1 cellular context compared by ENCODE assay signal in the genomic region with DNA sequence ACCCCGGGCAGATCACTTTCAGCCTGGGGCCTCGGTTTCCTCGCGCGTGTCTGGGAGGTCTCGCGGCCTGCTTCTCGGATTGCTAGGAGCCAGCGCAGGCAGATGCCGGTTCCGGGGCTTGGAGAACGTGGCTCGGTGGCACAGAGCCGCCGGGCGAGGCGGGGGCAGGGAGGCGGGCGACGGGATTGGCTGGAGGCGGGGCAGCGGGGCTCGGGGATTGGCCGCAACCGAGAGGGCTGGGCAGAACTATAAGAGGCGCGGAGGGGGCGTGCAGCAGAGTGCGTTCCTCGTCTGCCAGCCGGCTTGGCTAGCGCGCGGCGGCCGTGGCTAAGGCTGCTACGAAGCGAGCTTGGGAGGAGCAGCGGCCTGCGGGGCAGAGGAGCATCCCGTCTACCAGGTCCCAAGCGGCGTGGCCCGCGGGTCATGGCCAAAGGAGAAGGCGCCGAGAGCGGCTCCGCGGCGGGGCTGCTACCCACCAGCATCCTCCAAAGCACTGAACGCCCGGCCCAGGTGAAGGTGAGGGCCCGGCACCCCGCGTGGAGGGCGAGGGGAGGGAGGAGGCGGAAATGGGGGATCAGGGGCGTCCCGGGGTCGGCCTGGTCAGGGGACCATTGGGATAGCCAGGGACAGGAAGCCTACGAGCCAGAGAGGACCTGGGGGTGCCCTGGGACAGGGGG.
TF ChIP-seq lines count a peak whose summit lies in the region.

MFSD2A (plus strand) TSS at position 276 of the 677 bp plus-strand sequence; CDS start at position 424, 148 bp downstream.

TF ChIP-seq in HEK293, 187 proteins besides CTCF, POLR2A, EP300 and RAD21 (continued from another document and continues in another):
- TF ChIP-seq, protein P1, sequence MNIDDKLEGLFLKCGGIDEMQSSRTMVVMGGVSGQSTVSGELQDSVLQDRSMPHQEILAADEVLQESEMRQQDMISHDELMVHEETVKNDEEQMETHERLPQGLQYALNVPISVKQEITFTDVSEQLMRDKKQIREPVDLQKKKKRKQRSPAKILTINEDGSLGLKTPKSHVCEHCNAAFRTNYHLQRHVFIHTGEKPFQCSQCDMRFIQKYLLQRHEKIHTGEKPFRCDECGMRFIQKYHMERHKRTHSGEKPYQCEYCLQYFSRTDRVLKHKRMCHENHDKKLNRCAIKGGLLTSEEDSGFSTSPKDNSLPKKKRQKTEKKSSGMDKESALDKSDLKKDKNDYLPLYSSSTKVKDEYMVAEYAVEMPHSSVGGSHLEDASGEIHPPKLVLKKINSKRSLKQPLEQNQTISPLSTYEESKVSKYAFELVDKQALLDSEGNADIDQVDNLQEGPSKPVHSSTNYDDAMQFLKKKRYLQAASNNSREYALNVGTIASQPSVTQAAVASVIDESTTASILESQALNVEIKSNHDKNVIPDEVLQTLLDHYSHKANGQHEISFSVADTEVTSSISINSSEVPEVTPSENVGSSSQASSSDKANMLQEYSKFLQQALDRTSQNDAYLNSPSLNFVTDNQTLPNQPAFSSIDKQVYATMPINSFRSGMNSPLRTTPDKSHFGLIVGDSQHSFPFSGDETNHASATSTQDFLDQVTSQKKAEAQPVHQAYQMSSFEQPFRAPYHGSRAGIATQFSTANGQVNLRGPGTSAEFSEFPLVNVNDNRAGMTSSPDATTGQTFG (tag by site-specific recombination; IDR thresholded peaks at IDR 0.05; ENCODE audit: borderline replicate concordance): no peak
- TF ChIP-seq, protein P2, sequence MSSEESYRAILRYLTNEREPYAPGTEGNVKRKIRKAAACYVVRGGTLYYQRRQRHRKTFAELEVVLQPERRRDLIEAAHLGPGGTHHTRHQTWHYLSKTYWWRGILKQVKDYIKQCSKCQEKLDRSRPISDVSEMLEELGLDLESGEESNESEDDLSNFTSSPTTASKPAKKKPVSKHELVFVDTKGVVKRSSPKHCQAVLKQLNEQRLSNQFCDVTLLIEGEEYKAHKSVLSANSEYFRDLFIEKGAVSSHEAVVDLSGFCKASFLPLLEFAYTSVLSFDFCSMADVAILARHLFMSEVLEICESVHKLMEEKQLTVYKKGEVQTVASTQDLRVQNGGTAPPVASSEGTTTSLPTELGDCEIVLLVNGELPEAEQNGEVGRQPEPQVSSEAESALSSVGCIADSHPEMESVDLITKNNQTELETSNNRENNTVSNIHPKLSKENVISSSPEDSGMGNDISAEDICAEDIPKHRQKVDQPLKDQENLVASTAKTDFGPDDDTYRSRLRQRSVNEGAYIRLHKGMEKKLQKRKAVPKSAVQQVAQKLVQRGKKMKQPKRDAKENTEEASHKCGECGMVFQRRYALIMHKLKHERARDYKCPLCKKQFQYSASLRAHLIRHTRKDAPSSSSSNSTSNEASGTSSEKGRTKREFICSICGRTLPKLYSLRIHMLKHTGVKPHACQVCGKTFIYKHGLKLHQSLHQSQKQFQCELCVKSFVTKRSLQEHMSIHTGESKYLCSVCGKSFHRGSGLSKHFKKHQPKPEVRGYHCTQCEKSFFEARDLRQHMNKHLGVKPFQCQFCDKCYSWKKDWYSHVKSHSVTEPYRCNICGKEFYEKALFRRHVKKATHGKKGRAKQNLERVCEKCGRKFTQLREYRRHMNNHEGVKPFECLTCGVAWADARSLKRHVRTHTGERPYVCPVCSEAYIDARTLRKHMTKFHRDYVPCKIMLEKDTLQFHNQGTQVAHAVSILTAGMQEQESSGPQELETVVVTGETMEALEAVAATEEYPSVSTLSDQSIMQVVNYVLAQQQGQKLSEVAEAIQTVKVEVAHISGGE (tag by site-specific recombination; conservative IDR thresholded peaks at IDR 0.05; ENCODE audit: low read depth): peak; percentile 32
- TF ChIP-seq ZNF10 (tag by site-specific recombination; IDR thresholded peaks at IDR 0.05): peak; percentile 76; the same call in 1 of the 2 replicates
- 0 out of 2 replicates have a peak, but pooled peaks have one; percentile 19 for TF ChIP-seq ZFHX2 (tag by site-specific recombination; conservative IDR thresholded peaks at IDR 0.05)
- no peak for TF ChIP-seq ZFP37 (tag by site-specific recombination; IDR thresholded peaks at IDR 0.05)
- no peak for TF ChIP-seq ZNF707 (tag by site-specific recombination; IDR thresholded peaks at IDR 0.05)
- no peak for TF ChIP-seq ZNF548 (tag by site-specific recombination; IDR thresholded peaks at IDR 0.05)
- TF ChIP-seq EGR2 (tag by site-specific recombination; IDR thresholded peaks at IDR 0.05; ENCODE audit: low read depth): peak; percentile 50; the same call in 1 of the 2 replicates
- peak; percentile 76 for TF ChIP-seq SP3 (tag by site-specific recombination; IDR thresholded peaks at IDR 0.05)
- no peak for TF ChIP-seq ZNF184 (tag by site-specific recombination; IDR thresholded peaks at IDR 0.05)
- peak; percentile 72 for TF ChIP-seq ZNF600 (tag by site-specific recombination; IDR thresholded peaks at IDR 0.05)
- TF ChIP-seq TSHZ1 (tag by site-specific recombination; IDR thresholded peaks at IDR 0.05; ENCODE audit: borderline replicate concordance): no peak
- TF ChIP-seq KLF10 (tag by site-specific recombination; IDR thresholded peaks at IDR 0.05): peak; percentile 98
- TF ChIP-seq KLF8 (tag by site-specific recombination; IDR thresholded peaks at IDR 0.05): peak; percentile 66; the same call in 1 of the 2 replicates
- no peak for TF ChIP-seq INSM2 (tag by site-specific recombination; IDR thresholded peaks at IDR 0.05)
- TF ChIP-seq GLIS1 (tag by site-specific recombination; IDR thresholded peaks at IDR 0.05): peak; percentile 35; the same call in 1 of the 2 replicates
- peak; percentile 74 for TF ChIP-seq ZNF341 (tag by site-specific recombination; IDR thresholded peaks at IDR 0.05; ENCODE audit: low read depth)
- TF ChIP-seq KLF1 (tag by site-specific recombination; IDR thresholded peaks at IDR 0.05): 0 out of 2 replicates have a peak, but pooled peaks have one; percentile 34
- TF ChIP-seq, protein P3, sequence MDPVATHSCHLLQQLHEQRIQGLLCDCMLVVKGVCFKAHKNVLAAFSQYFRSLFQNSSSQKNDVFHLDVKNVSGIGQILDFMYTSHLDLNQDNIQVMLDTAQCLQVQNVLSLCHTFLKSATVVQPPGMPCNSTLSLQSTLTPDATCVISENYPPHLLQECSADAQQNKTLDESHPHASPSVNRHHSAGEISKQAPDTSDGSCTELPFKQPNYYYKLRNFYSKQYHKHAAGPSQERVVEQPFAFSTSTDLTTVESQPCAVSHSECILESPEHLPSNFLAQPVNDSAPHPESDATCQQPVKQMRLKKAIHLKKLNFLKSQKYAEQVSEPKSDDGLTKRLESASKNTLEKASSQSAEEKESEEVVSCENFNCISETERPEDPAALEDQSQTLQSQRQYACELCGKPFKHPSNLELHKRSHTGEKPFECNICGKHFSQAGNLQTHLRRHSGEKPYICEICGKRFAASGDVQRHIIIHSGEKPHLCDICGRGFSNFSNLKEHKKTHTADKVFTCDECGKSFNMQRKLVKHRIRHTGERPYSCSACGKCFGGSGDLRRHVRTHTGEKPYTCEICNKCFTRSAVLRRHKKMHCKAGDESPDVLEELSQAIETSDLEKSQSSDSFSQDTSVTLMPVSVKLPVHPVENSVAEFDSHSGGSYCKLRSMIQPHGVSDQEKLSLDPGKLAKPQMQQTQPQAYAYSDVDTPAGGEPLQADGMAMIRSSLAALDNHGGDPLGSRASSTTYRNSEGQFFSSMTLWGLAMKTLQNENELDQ (tag by site-specific recombination; IDR thresholded peaks at IDR 0.05; ENCODE audit: low read depth): no peak
- 0 out of 2 replicates have a peak, but pooled peaks have one; percentile 26 for TF ChIP-seq ZBTB7A (tag by site-specific recombination; IDR thresholded peaks at IDR 0.05; ENCODE audit: low read depth)
- TF ChIP-seq ZNF501 (tag by site-specific recombination; IDR thresholded peaks at IDR 0.05): 0 out of 2 replicates have a peak, but pooled peaks have one; percentile 48
- TF ChIP-seq ZNF335 (tag by site-specific recombination; conservative IDR thresholded peaks at IDR 0.05): peak; percentile 76
- TF ChIP-seq KLF9 (tag by site-specific recombination; IDR thresholded peaks at IDR 0.05; ENCODE audit: low read depth): peak; percentile 79
- TF ChIP-seq HIC1 (tag by site-specific recombination; IDR thresholded peaks at IDR 0.05): peak; percentile 89
- TF ChIP-seq ZNF629 (tag by site-specific recombination; IDR thresholded peaks at IDR 0.05): 0 out of 2 replicates have a peak, but pooled peaks have one; percentile 14
- no peak for TF ChIP-seq ZNF549 (tag by site-specific recombination; IDR thresholded peaks at IDR 0.05)
- TF ChIP-seq, protein P4, sequence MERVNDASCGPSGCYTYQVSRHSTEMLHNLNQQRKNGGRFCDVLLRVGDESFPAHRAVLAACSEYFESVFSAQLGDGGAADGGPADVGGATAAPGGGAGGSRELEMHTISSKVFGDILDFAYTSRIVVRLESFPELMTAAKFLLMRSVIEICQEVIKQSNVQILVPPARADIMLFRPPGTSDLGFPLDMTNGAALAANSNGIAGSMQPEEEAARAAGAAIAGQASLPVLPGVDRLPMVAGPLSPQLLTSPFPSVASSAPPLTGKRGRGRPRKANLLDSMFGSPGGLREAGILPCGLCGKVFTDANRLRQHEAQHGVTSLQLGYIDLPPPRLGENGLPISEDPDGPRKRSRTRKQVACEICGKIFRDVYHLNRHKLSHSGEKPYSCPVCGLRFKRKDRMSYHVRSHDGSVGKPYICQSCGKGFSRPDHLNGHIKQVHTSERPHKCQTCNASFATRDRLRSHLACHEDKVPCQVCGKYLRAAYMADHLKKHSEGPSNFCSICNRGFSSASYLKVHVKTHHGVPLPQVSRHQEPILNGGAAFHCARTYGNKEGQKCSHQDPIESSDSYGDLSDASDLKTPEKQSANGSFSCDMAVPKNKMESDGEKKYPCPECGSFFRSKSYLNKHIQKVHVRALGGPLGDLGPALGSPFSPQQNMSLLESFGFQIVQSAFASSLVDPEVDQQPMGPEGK (tag by site-specific recombination; IDR thresholded peaks at IDR 0.05): peak; percentile 72
- TF ChIP-seq, protein P5, sequence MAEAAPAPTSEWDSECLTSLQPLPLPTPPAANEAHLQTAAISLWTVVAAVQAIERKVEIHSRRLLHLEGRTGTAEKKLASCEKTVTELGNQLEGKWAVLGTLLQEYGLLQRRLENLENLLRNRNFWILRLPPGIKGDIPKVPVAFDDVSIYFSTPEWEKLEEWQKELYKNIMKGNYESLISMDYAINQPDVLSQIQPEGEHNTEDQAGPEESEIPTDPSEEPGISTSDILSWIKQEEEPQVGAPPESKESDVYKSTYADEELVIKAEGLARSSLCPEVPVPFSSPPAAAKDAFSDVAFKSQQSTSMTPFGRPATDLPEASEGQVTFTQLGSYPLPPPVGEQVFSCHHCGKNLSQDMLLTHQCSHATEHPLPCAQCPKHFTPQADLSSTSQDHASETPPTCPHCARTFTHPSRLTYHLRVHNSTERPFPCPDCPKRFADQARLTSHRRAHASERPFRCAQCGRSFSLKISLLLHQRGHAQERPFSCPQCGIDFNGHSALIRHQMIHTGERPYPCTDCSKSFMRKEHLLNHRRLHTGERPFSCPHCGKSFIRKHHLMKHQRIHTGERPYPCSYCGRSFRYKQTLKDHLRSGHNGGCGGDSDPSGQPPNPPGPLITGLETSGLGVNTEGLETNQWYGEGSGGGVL (tag by site-specific recombination; IDR thresholded peaks at IDR 0.05): peak; percentile 54
- peak; percentile 53 for TF ChIP-seq SP7 (tag by site-specific recombination; IDR thresholded peaks at IDR 0.05)
